23 cellular contexts compared by ENCODE assay signal in genomic region chr2:60679059-60679780, GRCh38.
"Had no signal": no experiment of that assay in that cellular context is flagged by ENCODE, and none has a peak within 500 bp of the region (broad histone marks: within the 10 kb centered on the region; RNA-seq: fewer than 3 reads in every experiment).

No MANE protein-coding gene starts in this region.

- H3K4me1 ChIP-seq: adrenal gland, foreskin keratinocyte, thyroid gland, upper lobe of right lung had no signal

- FAIRE-seq: endothelial cell of umbilical vein, small intestine had no signal

- H3K27ac ChIP-seq: adrenal gland, cardiac muscle cell, foreskin keratinocyte, heart right ventricle, left lung, thyroid gland, upper lobe of right lung had no signal

- ATAC-seq: activated CD4-positive, alpha-beta T cell treated with anti-CD3 and anti-CD28 coated beads for 36 hours; foreskin keratinocyte; left lung; sciatic nerve; stimulated activated memory B cell treated with anti-CD40 and anti-IgM and Interleukin-4, amounts not matched to agents 10 μg/mL and 1 μg/mL and 100 μg/mL, for 72 hours; stimulated activated naive CD8-positive, alpha-beta T cell treated with anti-CD3 and anti-CD28 coated beads, Interleukin-15, amount 100 ng/mL, for 72 hours; upper lobe of right lung had no signal

- H3K9me3 ChIP-seq: adrenal gland, heart right ventricle, left lung, thyroid gland, upper lobe of right lung had no signal

- H3K4me3 ChIP-seq: adrenal gland, cardiac muscle cell, heart right ventricle, left lung, thyroid gland, upper lobe of right lung had no signal

- H3K27me3 ChIP-seq: adrenal gland, thyroid gland, upper lobe of right lung had no signal

- H3K36me3 ChIP-seq: adrenal gland, cardiac muscle cell, heart right ventricle, left lung, thyroid gland, upper lobe of right lung had no signal

- DNase-seq: activated CD4-positive, alpha-beta T cell treated with anti-CD3 and anti-CD28 coated beads for 36 hours; activated CD4-positive, alpha-beta T cell treated with anti-CD3 and anti-CD28 coated beads, Interleukin-2, amount 50 U/mL, for 48 hours; activated CD4-positive, CD25-positive, alpha-beta regulatory T cell; activated CD8-positive, alpha-beta memory T cell treated with anti-CD3 and anti-CD28 coated beads for 24 hours; activated effector memory CD4-positive, alpha-beta T cell treated with anti-CD3 and anti-CD28 coated beads, Interleukin-2, amount 50 U/mL, for 16 hours; activated naive CD4-positive, alpha-beta T cell treated with anti-CD3 and anti-CD28 coated beads for 36 hours; activated naive CD8-positive, alpha-beta T cell treated with anti-CD3 and anti-CD28 coated beads for 36 hours; aorta; foreskin keratinocyte; heart right ventricle; kidney glomerular epithelial cell; left lung; small intestine; stimulated activated CD4-positive, alpha-beta T cell treated with anti-CD3 and anti-CD28 coated beads, Interleukin-4, amount 100 ng/mL, for 24 hours; stimulated activated naive CD8-positive, alpha-beta T cell treated with anti-CD3 and anti-CD28 coated beads, Interleukin-15, amount 100 ng/mL, for 72 hours; T-helper 1 cell; thyroid gland; upper lobe of right lung had no signal
